In genomic region chr5:181241393-181241975, GRCh38 we compare ENCODE assay signal across 1 cellular context.
TF ChIP-seq lines count a peak whose summit lies in the region.

No MANE protein-coding gene starts in this region.

TF ChIP-seq in HepG2, 621 proteins besides CTCF, POLR2A, EP300 and RAD21 (continued from another document and continues in another):
- TF ChIP-seq ZNF720 (CRISPR knock-in tag; IDR thresholded peaks at IDR 0.05) (no peak), ZNF138 (CRISPR knock-in tag; IDR thresholded peaks at IDR 0.05; ENCODE audit: low read depth) (no peak), ZZZ3 (CRISPR knock-in tag; IDR thresholded peaks at IDR 0.05; ENCODE audit: borderline replicate concordance) (no peak), ZNF556 (CRISPR knock-in tag; IDR thresholded peaks at IDR 0.05; ENCODE audit: borderline replicate concordance) (peak; percentile 32; the same call in 1 of the 2 replicates), MYC (CRISPR knock-in tag; IDR thresholded peaks at IDR 0.05; ENCODE audit: borderline replicate concordance) (peak; percentile 19; the same call in 1 of the 2 replicates), PRDM4 (CRISPR knock-in tag; IDR thresholded peaks at IDR 0.05; ENCODE audit: borderline replicate concordance) (no peak), BRF2 (CRISPR knock-in tag; IDR thresholded peaks at IDR 0.05) (no peak), TBX3 (IDR thresholded peaks at IDR 0.05; ENCODE audit: borderline replicate concordance) (no peak), ELF1 (CRISPR knock-in tag; IDR thresholded peaks at IDR 0.05) (peak; percentile 12; the same call in 1 of the 2 replicates), ELF3 (CRISPR knock-in tag; IDR thresholded peaks at IDR 0.05) (no peak), MXI1 (IDR thresholded peaks at IDR 0.05; ENCODE audit: borderline replicate concordance, low read depth, low read length) (peak; percentile 53; the same call in 1 of the 3 replicates), ZNF326 (CRISPR knock-in tag; IDR thresholded peaks at IDR 0.05; ENCODE audit: borderline replicate concordance) (no peak), SRF (IDR thresholded peaks at IDR 0.05; ENCODE audit: low read depth, low read length) (no peak), POGZ (CRISPR knock-in tag; IDR thresholded peaks at IDR 0.05) (no peak), ZIK1 (CRISPR knock-in tag; IDR thresholded peaks at IDR 0.05; ENCODE audit: borderline replicate concordance, low read depth) (no peak), TEAD3 (CRISPR knock-in tag; optimal IDR thresholded peaks at IDR 0.05; ENCODE audit: borderline replicate concordance) (no peak), ZNF260 (CRISPR knock-in tag; IDR thresholded peaks at IDR 0.05; ENCODE audit: borderline replicate concordance, low read depth) (no peak), MEIS1 (CRISPR knock-in tag; IDR thresholded peaks at IDR 0.05; ENCODE audit: borderline replicate concordance) (no peak), NR3C1 (CRISPR knock-in tag; IDR thresholded peaks at IDR 0.05) (no peak), MBD4 (IDR thresholded peaks at IDR 0.05; ENCODE audit: borderline replicate concordance, low read length) (no peak), ZNF768 (CRISPR knock-in tag; IDR thresholded peaks at IDR 0.05) (no peak), KDM3A (CRISPR knock-in tag; IDR thresholded peaks at IDR 0.05; ENCODE audit: low read depth) (no peak), ZSCAN9 (CRISPR knock-in tag; IDR thresholded peaks at IDR 0.05; ENCODE audit: borderline replicate concordance) (no peak), MIER2 (CRISPR knock-in tag; IDR thresholded peaks at IDR 0.05) (no peak), ELF4 (CRISPR knock-in tag; IDR thresholded peaks at IDR 0.05; ENCODE audit: borderline replicate concordance) (no peak), GABPB1 (CRISPR knock-in tag; IDR thresholded peaks at IDR 0.05) (0 out of 2 replicates have a peak, but pooled peaks have one; percentile 21), DPF2 (CRISPR knock-in tag; IDR thresholded peaks at IDR 0.05; ENCODE audit: borderline replicate concordance, low read depth) (no peak), CERS6 (CRISPR knock-in tag; IDR thresholded peaks at IDR 0.05) (no peak), ZNF17 (CRISPR knock-in tag; IDR thresholded peaks at IDR 0.05) (no peak), ZNF83 (CRISPR knock-in tag; IDR thresholded peaks at IDR 0.05; ENCODE audit: borderline replicate concordance) (no peak), ZNF101 (CRISPR knock-in tag; IDR thresholded peaks at IDR 0.05; ENCODE audit: borderline replicate concordance, low read depth) (no peak), ARID4A (CRISPR knock-in tag; IDR thresholded peaks at IDR 0.05; ENCODE audit: borderline replicate concordance) (peak; percentile 41; the same call in 1 of the 2 replicates), FUBP1 (CRISPR knock-in tag; IDR thresholded peaks at IDR 0.05; ENCODE audit: borderline replicate concordance) (no peak), ZNF776 (CRISPR knock-in tag; IDR thresholded peaks at IDR 0.05) (no peak), NFE2 (CRISPR knock-in tag; IDR thresholded peaks at IDR 0.05) (no peak), MTF2 (CRISPR knock-in tag; IDR thresholded peaks at IDR 0.05; ENCODE audit: borderline replicate concordance) (no peak), SMC3 (IDR thresholded peaks at IDR 0.05; ENCODE audit: low read length) (peak; percentile 13; the same call in 1 of the 2 replicates), JUND (CRISPR knock-in tag; IDR thresholded peaks at IDR 0.05) (no peak), ARNTL (CRISPR knock-in tag; IDR thresholded peaks at IDR 0.05) (no peak), KLF16 (CRISPR knock-in tag; IDR thresholded peaks at IDR 0.05) (0 out of 4 replicates have a peak, but pooled peaks of 1 of the 2 experiments have one; percentile 49), CEBPB (IDR thresholded peaks at IDR 0.05; ENCODE audit: borderline replicate concordance, low read depth, low read length) (peak; percentile 90), ZNF704 (CRISPR knock-in tag; IDR thresholded peaks at IDR 0.05; ENCODE audit: borderline replicate concordance) (no peak), KAT2B (IDR thresholded peaks at IDR 0.05; ENCODE audit: borderline replicate concordance, low read depth, low read length) (no peak), SNAPC4 (CRISPR knock-in tag; IDR thresholded peaks at IDR 0.05) (no peak), HDAC1 (CRISPR knock-in tag; IDR thresholded peaks at IDR 0.05) (peak; percentile 13; the same call in 1 of the 2 replicates), BRCA1 (CRISPR knock-in tag; IDR thresholded peaks at IDR 0.05) (no peak), KLF13 (CRISPR knock-in tag; IDR thresholded peaks at IDR 0.05) (no peak), PRMT3 (CRISPR knock-in tag; IDR thresholded peaks at IDR 0.05; ENCODE audit: borderline replicate concordance, low read depth) (no peak), SAP130 (CRISPR knock-in tag; IDR thresholded peaks at IDR 0.05; ENCODE audit: low read depth) (peak; percentile 77), ZNF546 (CRISPR knock-in tag; conservative IDR thresholded peaks at IDR 0.05) (no peak), ADNP (CRISPR knock-in tag; IDR thresholded peaks at IDR 0.05) (no peak), MAX (IDR thresholded peaks at IDR 0.05) (peak; percentile 35; the same call in 1 of the 2 replicates)
